ENCODE assay signal across 1 cellular context in the genomic region with DNA sequence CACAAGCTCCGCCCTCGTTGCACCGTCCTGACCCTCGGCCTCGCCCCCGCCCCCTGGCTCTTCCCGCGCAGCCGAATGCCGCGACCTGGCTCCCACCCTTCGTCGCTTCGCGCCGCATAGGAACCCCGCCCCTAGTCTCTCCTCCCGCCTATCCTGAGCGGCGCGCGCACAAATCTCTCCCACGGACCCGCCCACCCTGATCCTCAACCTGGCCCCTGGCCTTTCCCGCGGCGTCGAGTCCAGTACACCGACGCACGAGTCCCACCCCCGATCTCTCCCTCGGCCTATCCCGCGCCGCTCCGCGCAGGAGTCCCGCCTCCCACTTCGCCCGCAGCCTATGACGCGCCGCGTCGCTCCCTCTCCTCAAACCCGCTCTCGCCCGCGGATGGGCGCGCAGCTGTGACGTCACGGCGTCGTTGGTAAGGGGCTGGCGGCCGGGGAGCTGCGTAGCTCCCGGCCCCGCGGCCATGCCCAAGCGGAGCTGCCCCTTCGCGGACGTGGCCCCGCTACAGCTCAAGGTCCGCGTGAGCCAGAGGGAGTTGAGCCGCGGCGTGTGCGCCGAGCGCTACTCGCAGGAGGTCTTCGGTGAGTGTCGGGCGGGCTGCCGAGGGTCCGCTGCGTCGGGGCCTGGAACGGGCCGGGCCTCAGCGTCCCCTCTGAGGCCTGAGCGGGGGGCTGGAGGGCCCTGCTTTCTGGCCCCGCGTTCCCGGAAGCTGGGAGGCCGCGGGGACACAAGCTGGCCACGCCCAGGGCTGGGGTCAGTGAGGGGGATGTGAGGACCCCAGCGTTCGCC.
TF ChIP-seq lines count a peak whose summit lies in the region.

A gene with protein sequence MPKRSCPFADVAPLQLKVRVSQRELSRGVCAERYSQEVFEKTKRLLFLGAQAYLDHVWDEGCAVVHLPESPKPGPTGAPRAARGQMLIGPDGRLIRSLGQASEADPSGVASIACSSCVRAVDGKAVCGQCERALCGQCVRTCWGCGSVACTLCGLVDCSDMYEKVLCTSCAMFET (plus strand): TSS at position 413 of the 793 bp plus-strand sequence. CDS start 55 bp downstream, at position 468.

TF ChIP-seq in K562, 482 proteins besides CTCF, POLR2A, EP300 and RAD21 (continued from another document and continues in another):
- no peak for TF ChIP-seq ZNF512 (tag; IDR thresholded peaks at IDR 0.05)
- no peak for TF ChIP-seq KAT2B (IDR thresholded peaks at IDR 0.05; ENCODE audit: low read depth, low read length)
- no peak for TF ChIP-seq MECOM (CRISPR knock-in tag; IDR thresholded peaks at IDR 0.05)
- no peak for TF ChIP-seq ZNF395 (CRISPR knock-in tag; IDR thresholded peaks at IDR 0.05)
- TF ChIP-seq, protein P1, sequence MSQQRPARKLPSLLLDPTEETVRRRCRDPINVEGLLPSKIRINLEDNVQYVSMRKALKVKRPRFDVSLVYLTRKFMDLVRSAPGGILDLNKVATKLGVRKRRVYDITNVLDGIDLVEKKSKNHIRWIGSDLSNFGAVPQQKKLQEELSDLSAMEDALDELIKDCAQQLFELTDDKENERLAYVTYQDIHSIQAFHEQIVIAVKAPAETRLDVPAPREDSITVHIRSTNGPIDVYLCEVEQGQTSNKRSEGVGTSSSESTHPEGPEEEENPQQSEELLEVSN (IDR thresholded peaks at IDR 0.05; ENCODE audit: borderline replicate concordance in 1 of 2, extremely low read depth in 1 of 2, insufficient read depth in 1 of 2, insufficient read length in 1 of 2, low read depth in 1 of 2, low read length in 1 of 2, poor library complexity in 1 of 2, severe bottlenecking in 1 of 2) = peak; percentile 69 to 89
- TF ChIP-seq TAL1 (IDR thresholded peaks at IDR 0.05) = no peak
- TF ChIP-seq DEAF1 (CRISPR knock-in tag; IDR thresholded peaks at IDR 0.05) = no peak
- TF ChIP-seq ETS2 (tag; IDR thresholded peaks at IDR 0.05; ENCODE audit: borderline replicate concordance, poor library complexity, severe bottlenecking) = no peak
- no peak for TF ChIP-seq ZBTB5 (IDR thresholded peaks at IDR 0.05)
- peak; percentile 88 for TF ChIP-seq RBBP5 (IDR thresholded peaks at IDR 0.05; ENCODE audit: borderline replicate concordance, insufficient read depth, low read length, poor library complexity, severe bottlenecking)
- TF ChIP-seq, protein P2, sequence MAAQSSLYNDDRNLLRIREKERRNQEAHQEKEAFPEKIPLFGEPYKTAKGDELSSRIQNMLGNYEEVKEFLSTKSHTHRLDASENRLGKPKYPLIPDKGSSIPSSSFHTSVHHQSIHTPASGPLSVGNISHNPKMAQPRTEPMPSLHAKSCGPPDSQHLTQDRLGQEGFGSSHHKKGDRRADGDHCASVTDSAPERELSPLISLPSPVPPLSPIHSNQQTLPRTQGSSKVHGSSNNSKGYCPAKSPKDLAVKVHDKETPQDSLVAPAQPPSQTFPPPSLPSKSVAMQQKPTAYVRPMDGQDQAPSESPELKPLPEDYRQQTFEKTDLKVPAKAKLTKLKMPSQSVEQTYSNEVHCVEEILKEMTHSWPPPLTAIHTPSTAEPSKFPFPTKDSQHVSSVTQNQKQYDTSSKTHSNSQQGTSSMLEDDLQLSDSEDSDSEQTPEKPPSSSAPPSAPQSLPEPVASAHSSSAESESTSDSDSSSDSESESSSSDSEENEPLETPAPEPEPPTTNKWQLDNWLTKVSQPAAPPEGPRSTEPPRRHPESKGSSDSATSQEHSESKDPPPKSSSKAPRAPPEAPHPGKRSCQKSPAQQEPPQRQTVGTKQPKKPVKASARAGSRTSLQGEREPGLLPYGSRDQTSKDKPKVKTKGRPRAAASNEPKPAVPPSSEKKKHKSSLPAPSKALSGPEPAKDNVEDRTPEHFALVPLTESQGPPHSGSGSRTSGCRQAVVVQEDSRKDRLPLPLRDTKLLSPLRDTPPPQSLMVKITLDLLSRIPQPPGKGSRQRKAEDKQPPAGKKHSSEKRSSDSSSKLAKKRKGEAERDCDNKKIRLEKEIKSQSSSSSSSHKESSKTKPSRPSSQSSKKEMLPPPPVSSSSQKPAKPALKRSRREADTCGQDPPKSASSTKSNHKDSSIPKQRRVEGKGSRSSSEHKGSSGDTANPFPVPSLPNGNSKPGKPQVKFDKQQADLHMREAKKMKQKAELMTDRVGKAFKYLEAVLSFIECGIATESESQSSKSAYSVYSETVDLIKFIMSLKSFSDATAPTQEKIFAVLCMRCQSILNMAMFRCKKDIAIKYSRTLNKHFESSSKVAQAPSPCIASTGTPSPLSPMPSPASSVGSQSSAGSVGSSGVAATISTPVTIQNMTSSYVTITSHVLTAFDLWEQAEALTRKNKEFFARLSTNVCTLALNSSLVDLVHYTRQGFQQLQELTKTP (IDR thresholded peaks at IDR 0.05; ENCODE audit: low read depth in 1 of 2, partially characterized antibody in 2 of 2) = no peak
- TF ChIP-seq, protein P3, sequence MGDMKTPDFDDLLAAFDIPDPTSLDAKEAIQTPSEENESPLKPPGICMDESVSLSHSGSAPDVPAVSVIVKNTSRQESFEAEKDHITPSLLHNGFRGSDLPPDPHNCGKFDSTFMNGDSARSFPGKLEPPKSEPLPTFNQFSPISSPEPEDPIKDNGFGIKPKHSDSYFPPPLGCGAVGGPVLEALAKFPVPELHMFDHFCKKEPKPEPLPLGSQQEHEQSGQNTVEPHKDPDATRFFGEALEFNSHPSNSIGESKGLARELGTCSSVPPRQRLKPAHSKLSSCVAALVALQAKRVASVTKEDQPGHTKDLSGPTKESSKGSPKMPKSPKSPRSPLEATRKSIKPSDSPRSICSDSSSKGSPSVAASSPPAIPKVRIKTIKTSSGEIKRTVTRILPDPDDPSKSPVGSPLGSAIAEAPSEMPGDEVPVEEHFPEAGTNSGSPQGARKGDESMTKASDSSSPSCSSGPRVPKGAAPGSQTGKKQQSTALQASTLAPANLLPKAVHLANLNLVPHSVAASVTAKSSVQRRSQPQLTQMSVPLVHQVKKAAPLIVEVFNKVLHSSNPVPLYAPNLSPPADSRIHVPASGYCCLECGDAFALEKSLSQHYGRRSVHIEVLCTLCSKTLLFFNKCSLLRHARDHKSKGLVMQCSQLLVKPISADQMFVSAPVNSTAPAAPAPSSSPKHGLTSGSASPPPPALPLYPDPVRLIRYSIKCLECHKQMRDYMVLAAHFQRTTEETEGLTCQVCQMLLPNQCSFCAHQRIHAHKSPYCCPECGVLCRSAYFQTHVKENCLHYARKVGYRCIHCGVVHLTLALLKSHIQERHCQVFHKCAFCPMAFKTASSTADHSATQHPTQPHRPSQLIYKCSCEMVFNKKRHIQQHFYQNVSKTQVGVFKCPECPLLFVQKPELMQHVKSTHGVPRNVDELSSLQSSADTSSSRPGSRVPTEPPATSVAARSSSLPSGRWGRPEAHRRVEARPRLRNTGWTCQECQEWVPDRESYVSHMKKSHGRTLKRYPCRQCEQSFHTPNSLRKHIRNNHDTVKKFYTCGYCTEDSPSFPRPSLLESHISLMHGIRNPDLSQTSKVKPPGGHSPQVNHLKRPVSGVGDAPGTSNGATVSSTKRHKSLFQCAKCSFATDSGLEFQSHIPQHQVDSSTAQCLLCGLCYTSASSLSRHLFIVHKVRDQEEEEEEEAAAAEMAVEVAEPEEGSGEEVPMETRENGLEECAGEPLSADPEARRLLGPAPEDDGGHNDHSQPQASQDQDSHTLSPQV (IDR thresholded peaks at IDR 0.05) = no peak
- 0 out of 2 replicates have a peak, but pooled peaks have one; percentile 44 for TF ChIP-seq ETV5 (CRISPR knock-in tag; IDR thresholded peaks at IDR 0.05; ENCODE audit: low read depth)
- no peak; the same call in 1 of the 2 replicates for TF ChIP-seq ZBTB7A (IDR thresholded peaks at IDR 0.05; ENCODE audit: borderline replicate concordance, control insufficient read depth, low read depth, low read length)
- TF ChIP-seq HNRNPUL1 (IDR thresholded peaks at IDR 0.05; ENCODE audit: low read length) = no peak
- no peak for TF ChIP-seq CREB5 (CRISPR knock-in tag; IDR thresholded peaks at IDR 0.05)
- no peak for TF ChIP-seq ZNF165 (CRISPR knock-in tag; IDR thresholded peaks at IDR 0.05; ENCODE audit: borderline replicate concordance)
- TF ChIP-seq, protein P4, sequence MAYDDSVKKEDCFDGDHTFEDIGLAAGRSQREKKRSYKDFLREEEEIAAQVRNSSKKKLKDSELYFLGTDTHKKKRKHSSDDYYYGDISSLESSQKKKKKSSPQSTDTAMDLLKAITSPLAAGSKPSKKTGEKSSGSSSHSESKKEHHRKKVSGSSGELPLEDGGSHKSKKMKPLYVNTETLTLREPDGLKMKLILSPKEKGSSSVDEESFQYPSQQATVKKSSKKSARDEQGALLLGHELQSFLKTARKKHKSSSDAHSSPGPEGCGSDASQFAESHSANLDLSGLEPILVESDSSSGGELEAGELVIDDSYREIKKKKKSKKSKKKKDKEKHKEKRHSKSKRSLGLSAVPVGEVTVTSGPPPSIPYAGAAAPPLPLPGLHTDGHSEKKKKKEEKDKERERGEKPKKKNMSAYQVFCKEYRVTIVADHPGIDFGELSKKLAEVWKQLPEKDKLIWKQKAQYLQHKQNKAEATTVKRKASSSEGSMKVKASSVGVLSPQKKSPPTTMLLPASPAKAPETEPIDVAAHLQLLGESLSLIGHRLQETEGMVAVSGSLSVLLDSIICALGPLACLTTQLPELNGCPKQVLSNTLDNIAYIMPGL (CRISPR knock-in tag; IDR thresholded peaks at IDR 0.05) = no peak
- peak; percentile 65; the same call in 1 of the 2 replicates for TF ChIP-seq NKRF (IDR thresholded peaks at IDR 0.05; ENCODE audit: borderline replicate concordance)
- TF ChIP-seq JUND (IDR thresholded peaks at IDR 0.05; ENCODE audit: borderline replicate concordance, low read depth, low read length) = peak; percentile 62
- TF ChIP-seq JUND (tag; IDR thresholded peaks at IDR 0.05; ENCODE audit: borderline replicate concordance, low read depth, low read length) = peak; percentile 21; the same call in 1 of the 3 replicates
- no peak for TF ChIP-seq ESRRB (CRISPR knock-in tag; IDR thresholded peaks at IDR 0.05; ENCODE audit: borderline replicate concordance)
- no peak for TF ChIP-seq ZEB2 (IDR thresholded peaks at IDR 0.05)
- no peak for TF ChIP-seq FUS (optimal IDR thresholded peaks at IDR 0.05; ENCODE audit: low read depth, low read length)
